8 cellular contexts compared by ENCODE assay signal in the genomic region with DNA sequence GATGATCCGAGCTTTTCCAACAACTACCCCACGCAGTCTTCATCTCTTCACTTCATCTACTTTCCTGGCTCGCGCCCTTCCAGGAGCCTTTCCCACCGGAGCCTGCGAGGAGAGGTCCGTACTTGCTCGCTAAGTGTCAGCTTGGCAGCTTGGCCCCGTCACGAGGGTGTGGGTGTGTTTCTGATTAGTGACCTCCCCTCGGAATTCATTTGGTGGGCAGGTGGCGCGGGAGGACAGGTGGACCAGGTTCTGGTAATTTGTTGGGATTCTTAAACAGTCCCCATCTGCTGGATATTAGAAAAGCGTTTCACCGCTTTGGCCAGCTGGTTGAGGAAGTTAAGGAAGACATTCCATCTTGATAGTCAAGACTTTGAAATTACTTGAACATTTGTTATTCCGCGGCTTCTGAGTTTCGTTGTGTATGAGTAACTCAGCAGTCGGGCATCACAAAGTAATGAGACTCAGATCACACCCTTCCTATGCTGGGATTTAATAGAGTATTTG. TPM values are rescaled to one million over a fixed set of nuclear protein-coding genes. Genes with fewer than 3 reads are reported as not detected.
DNase-seq lines count a peak whose midpoint lies in the region; ATAC-seq and TF ChIP-seq lines count a peak whose summit lies in the region.

No MANE protein-coding gene starts in this region.

- no peaks in the 10 kb centered on the region for H3K27me3 ChIP-seq in dorsolateral prefrontal cortex

- DNase-seq in ELR (ENCODE audit: low read depth) (peak; percentile 64), LNCaP clone FGC (ENCODE audit: low read depth) (peak; percentile 37), dorsolateral prefrontal cortex (peak in 7 of 10 donors; percentile 47 to 67 (median 57)), lung microvascular endothelial cell (ENCODE audit: low read depth in 2 of 2) (peak; percentile 69 to 73), NCI-H187 treated with DMSO at 0.1 percent for 48 hours (lab: John Stamatoyannopoulos, UW) (no peak)
- peak; percentile 60 for DNase-seq in activated CD4-positive, CD25-positive, alpha-beta regulatory T cell treated with anti-CD3 and anti-CD28 coated beads, Interleukin-2, amount 50 U/mL, for 72 hours
- peak; percentile 27 for DNase-seq in stimulated activated CD8-positive, alpha-beta memory T cell treated with anti-CD3 and anti-CD28 coated beads, Interleukin-15, amount 100 ng/mL, for 24 hours (ENCODE audit: low read depth)

- TF ChIP-seq CTCF in LNCaP clone FGC (IDR thresholded peaks at IDR 0.05; ENCODE audit: control insufficient read depth, extremely low read depth, insufficient read depth) = no peak
- TF ChIP-seq CTCF in dorsolateral prefrontal cortex (IDR thresholded peaks at IDR 0.05 in 54 of 56, conservative IDR thresholded peaks at IDR 0.05 in 2 of 56; ENCODE audit: low read depth in 1 of 56, partially characterized antibody in 56 of 56) = no peak

- peak overlapping the region in 58 of 59 donors; percentile 38 to 95 (median 87) for H3K27ac ChIP-seq in dorsolateral prefrontal cortex

- intact Hi-C loops in dorsolateral prefrontal cortex (cut with DNase I) = no loop called here

- peak; percentile 29 for ATAC-seq in GM21825 (IDR thresholded peaks at IDR 0.05; ENCODE audit: unreplicated experiment)

- H3K4me3 ChIP-seq in LNCaP clone FGC (ENCODE audit: low read depth, low read length) = peak overlapping the region; percentile 81
- peak overlapping the region; percentile 61 to 96 (median 86) for H3K4me3 ChIP-seq in dorsolateral prefrontal cortex

RNA-seq across cellular contexts. Expression of a gene that starts 0.5 kb away (rescaled TPM):
- total RNA-seq in dorsolateral prefrontal cortex (10 to 100 TPM; 37.6 to 67.2 (median 51.9) TPM), lung microvascular endothelial cell (31.6 and 46.2 TPM in 2 replicates)
